35 cellular contexts compared by ENCODE assay signal in the genomic region with DNA sequence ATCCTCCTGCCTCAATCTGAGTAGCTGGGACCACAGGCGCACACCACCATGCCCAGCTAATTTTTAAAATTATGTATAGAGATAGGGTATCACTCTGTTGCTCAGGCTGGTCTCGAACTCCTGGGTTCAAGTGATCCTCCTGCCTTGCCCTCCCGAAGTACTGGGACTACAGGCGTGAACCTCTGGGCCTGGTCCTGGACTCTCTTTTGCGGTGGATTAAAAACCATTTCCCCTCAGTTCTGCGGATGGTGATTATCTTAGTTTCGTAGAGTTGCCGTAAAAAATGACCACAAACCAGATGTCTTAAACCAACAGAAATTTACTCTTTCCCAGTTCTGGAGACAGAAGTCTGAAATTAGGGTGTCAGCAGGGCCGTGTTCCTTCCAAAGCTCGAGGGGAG. TPM values are rescaled to one million over a fixed set of nuclear protein-coding genes. Genes with fewer than 3 reads are reported as not detected.
"Had no signal": no experiment of that assay in that cellular context is flagged by ENCODE, and none has a peak within 500 bp of the region (broad histone marks: within the 10 kb centered on the region; RNA-seq: fewer than 3 reads in every experiment).

No MANE protein-coding gene starts in this region.

- H3K36me3 Mint-ChIP-seq: activated CD8-positive, alpha-beta memory T cell treated with anti-CD3 and anti-CD28 coated beads, Interleukin-2, amount 10 ng/mL, durations not matched to agents 7 days and 5 days; activated naive CD4-positive, alpha-beta T cell treated with anti-CD3 and anti-CD28 coated beads, Interleukin-2, amount 10 ng/mL, durations not matched to agents 7 days and 5 days; activated naive CD4-positive, alpha-beta T cell treated with anti-CD3 and anti-CD28 coated beads, Interleukin-2, amount 50 U/mL, for 24 hours; activated naive CD8-positive, alpha-beta T cell; activated naive CD8-positive, alpha-beta T cell treated with anti-CD3 and anti-CD28 coated beads, Interleukin-2, amount 10 ng/mL, durations not matched to agents 7 days and 5 days had no signal

- H3K9me3 Mint-ChIP-seq: activated CD4-positive, alpha-beta memory T cell treated with anti-CD3 and anti-CD28 coated beads, Interleukin-2, amount 10 ng/mL, durations not matched to agents 7 days and 5 days; activated CD4-positive, alpha-beta T cell treated with anti-CD3 and anti-CD28 coated beads, Interleukin-2, amount 10 ng/mL, durations not matched to agents 7 days and 5 days; activated naive CD4-positive, alpha-beta T cell treated with anti-CD3 and anti-CD28 coated beads, Interleukin-2, amount 10 ng/mL, durations not matched to agents 7 days and 5 days; activated naive CD4-positive, alpha-beta T cell treated with anti-CD3 and anti-CD28 coated beads, Interleukin-2, amount 50 U/mL, for 24 hours; activated naive CD8-positive, alpha-beta T cell treated with anti-CD3 and anti-CD28 coated beads, Interleukin-2, amount 10 ng/mL, durations not matched to agents 7 days and 5 days; activated naive CD8-positive, alpha-beta T cell treated with anti-CD3 and anti-CD28 coated beads, Interleukin-2, amount 50 U/mL, for 24 hours; activated T-cell treated with anti-CD3 and anti-CD28 coated beads, Interleukin-2, amount 50 U/mL, for 24 hours; activated T-helper 2 cell treated with anti-CD3 and anti-CD28 coated beads, Interferon-gamma antibody, Interleukin-2, Interleukin-4, amounts not matched to agents 10 μg/mL and 5 μg/mL and 100 μg/mL, durations not matched to agents 14 hours and 24 hours and 36 hours; central memory CD8-positive, alpha-beta T cell; T-helper 2 cell treated with Interferon-gamma antibody and Interleukin-4, amounts not matched to agents 5 μg/mL and 100 μg/mL, for 36 hours had no signal

- H3K4me1 Mint-ChIP-seq: activated CD4-positive, alpha-beta memory T cell treated with anti-CD3 and anti-CD28 coated beads, Interleukin-2, amount 10 ng/mL, durations not matched to agents 7 days and 5 days; activated CD4-positive, alpha-beta T cell treated with anti-CD3 and anti-CD28 coated beads for 36 hours; activated CD4-positive, alpha-beta T cell treated with anti-CD3 and anti-CD28 coated beads, Interleukin-2, amount 10 ng/mL, durations not matched to agents 7 days and 5 days; activated CD8-positive, alpha-beta memory T cell treated with anti-CD3 and anti-CD28 coated beads, Interleukin-2, amount 10 ng/mL, durations not matched to agents 7 days and 5 days; activated naive CD4-positive, alpha-beta T cell treated with anti-CD3 and anti-CD28 coated beads, Interleukin-2, amount 10 ng/mL, durations not matched to agents 7 days and 5 days; activated naive CD4-positive, alpha-beta T cell treated with anti-CD3 and anti-CD28 coated beads, Interleukin-2, amount 50 U/mL, for 24 hours; activated naive CD8-positive, alpha-beta T cell treated with anti-CD3 and anti-CD28 coated beads, Interleukin-2, amount 50 U/mL, for 24 hours; central memory CD8-positive, alpha-beta T cell; T-helper 17 cell; WTC11 had no signal

- H3K27ac ChIP-seq: ascending aorta, breast epithelium, colonic mucosa, WERI-Rb-1 had no signal

- H3K4me3 ChIP-seq: ascending aorta, breast epithelium, colonic mucosa had no signal

- H3K27me3 Mint-ChIP-seq: activated CD4-positive, alpha-beta memory T cell treated with anti-CD3 and anti-CD28 coated beads, Interleukin-2, amount 10 ng/mL, durations not matched to agents 7 days and 5 days; activated CD4-positive, alpha-beta T cell treated with anti-CD3 and anti-CD28 coated beads for 36 hours; activated naive CD4-positive, alpha-beta T cell treated with anti-CD3 and anti-CD28 coated beads, Interleukin-2, amount 10 ng/mL, durations not matched to agents 7 days and 5 days; activated naive CD4-positive, alpha-beta T cell treated with anti-CD3 and anti-CD28 coated beads, Interleukin-2, amount 50 U/mL, for 24 hours; activated naive CD8-positive, alpha-beta T cell; activated naive CD8-positive, alpha-beta T cell treated with anti-CD3 and anti-CD28 coated beads, Interleukin-2, amount 50 U/mL, for 24 hours; activated T-cell treated with anti-CD3 and anti-CD28 coated beads, Interleukin-2, amount 50 U/mL, for 24 hours; brain had no signal

- H3K27me3 ChIP-seq: ascending aorta, breast epithelium, colonic mucosa had no signal

- H3K36me3 ChIP-seq: ascending aorta, breast epithelium, colonic mucosa had no signal

- H3K9me3 ChIP-seq: ascending aorta, colonic mucosa had no signal

- H3K4me3 Mint-ChIP-seq: activated CD4-positive, alpha-beta memory T cell treated with anti-CD3 and anti-CD28 coated beads, Interleukin-2, amount 10 ng/mL, durations not matched to agents 7 days and 5 days; activated CD4-positive, alpha-beta T cell treated with anti-CD3 and anti-CD28 coated beads for 36 hours; activated CD4-positive, alpha-beta T cell treated with anti-CD3 and anti-CD28 coated beads, Interleukin-2, amount 10 ng/mL, durations not matched to agents 7 days and 5 days; activated CD8-positive, alpha-beta memory T cell treated with anti-CD3 and anti-CD28 coated beads, Interleukin-2, amount 10 ng/mL, durations not matched to agents 7 days and 5 days; activated CD8-positive, alpha-beta T cell treated with anti-CD3 and anti-CD28 coated beads, Interleukin-2, amount 10 ng/mL, durations not matched to agents 7 days and 5 days; activated naive CD4-positive, alpha-beta T cell treated with anti-CD3 and anti-CD28 coated beads, Interleukin-2, amount 10 ng/mL, durations not matched to agents 7 days and 5 days; activated naive CD4-positive, alpha-beta T cell treated with anti-CD3 and anti-CD28 coated beads, Interleukin-2, amount 50 U/mL, for 24 hours; activated naive CD8-positive, alpha-beta T cell; activated naive CD8-positive, alpha-beta T cell treated with anti-CD3 and anti-CD28 coated beads, Interleukin-2, amount 10 ng/mL, durations not matched to agents 7 days and 5 days; activated naive CD8-positive, alpha-beta T cell treated with anti-CD3 and anti-CD28 coated beads, Interleukin-2, amount 50 U/mL, for 24 hours; activated T-cell treated with anti-CD3 and anti-CD28 coated beads, Interleukin-2, amount 50 U/mL, for 24 hours; brain; central memory CD8-positive, alpha-beta T cell; T-helper 17 cell; T-helper 2 cell treated with Interferon-gamma antibody and Interleukin-4, amounts not matched to agents 5 μg/mL and 100 μg/mL, for 36 hours; WTC11 had no signal

- H3K27ac Mint-ChIP-seq: activated CD4-positive, alpha-beta memory T cell treated with anti-CD3 and anti-CD28 coated beads, Interleukin-2, amount 10 ng/mL, durations not matched to agents 7 days and 5 days; activated CD4-positive, alpha-beta T cell treated with anti-CD3 and anti-CD28 coated beads for 36 hours; activated CD4-positive, alpha-beta T cell treated with anti-CD3 and anti-CD28 coated beads, Interleukin-2, amount 10 ng/mL, durations not matched to agents 7 days and 5 days; activated CD8-positive, alpha-beta memory T cell treated with anti-CD3 and anti-CD28 coated beads, Interleukin-2, amount 10 ng/mL, durations not matched to agents 7 days and 5 days; activated CD8-positive, alpha-beta T cell treated with anti-CD3 and anti-CD28 coated beads, Interleukin-2, amount 10 ng/mL, durations not matched to agents 7 days and 5 days; activated naive CD4-positive, alpha-beta T cell treated with anti-CD3 and anti-CD28 coated beads, Interleukin-2, amount 10 ng/mL, durations not matched to agents 7 days and 5 days; activated naive CD4-positive, alpha-beta T cell treated with anti-CD3 and anti-CD28 coated beads, Interleukin-2, amount 50 U/mL, for 24 hours; activated naive CD8-positive, alpha-beta T cell; activated naive CD8-positive, alpha-beta T cell treated with anti-CD3 and anti-CD28 coated beads, Interleukin-2, amount 10 ng/mL, durations not matched to agents 7 days and 5 days; activated naive CD8-positive, alpha-beta T cell treated with anti-CD3 and anti-CD28 coated beads, Interleukin-2, amount 50 U/mL, for 24 hours; activated T-cell treated with anti-CD3 and anti-CD28 coated beads, Interleukin-2, amount 50 U/mL, for 24 hours; activated T-helper 2 cell treated with anti-CD3 and anti-CD28 coated beads, Interferon-gamma antibody, Interleukin-2, Interleukin-4, amounts not matched to agents 10 μg/mL and 5 μg/mL and 100 μg/mL, durations not matched to agents 14 hours and 24 hours and 36 hours; T-helper 17 cell; T-helper 2 cell treated with Interferon-gamma antibody and Interleukin-4, amounts not matched to agents 5 μg/mL and 100 μg/mL, for 36 hours; WTC11 had no signal

- H3K4me1 ChIP-seq: ascending aorta, breast epithelium, colonic mucosa had no signal

- DNase-seq: activated CD4-positive, alpha-beta memory T cell treated with anti-CD3 and anti-CD28 coated beads, Interleukin-2, amount 10 ng/mL, durations not matched to agents 7 days and 5 days; activated CD4-positive, alpha-beta T cell treated with anti-CD3 and anti-CD28 coated beads for 1 hour; activated CD4-positive, alpha-beta T cell treated with anti-CD3 and anti-CD28 coated beads for 36 hours; activated CD4-positive, alpha-beta T cell treated with anti-CD3 and anti-CD28 coated beads for 48 hours; activated CD4-positive, alpha-beta T cell treated with anti-CD3 and anti-CD28 coated beads, Interleukin-2, amount 10 ng/mL, durations not matched to agents 7 days and 5 days; activated CD4-positive, alpha-beta T cell treated with anti-CD3 and anti-CD28 coated beads, Interleukin-2, amount 50 U/mL, for 48 hours; activated CD4-positive, CD25-positive, alpha-beta regulatory T cell; activated CD8-positive, alpha-beta memory T cell treated with anti-CD3 and anti-CD28 coated beads for 24 hours; activated CD8-positive, alpha-beta memory T cell treated with anti-CD3 and anti-CD28 coated beads, Interleukin-2, amount 10 ng/mL, durations not matched to agents 7 days and 5 days; activated CD8-positive, alpha-beta memory T cell treated with anti-CD3 and anti-CD28 coated beads, Interleukin-2, amount 50 U/mL, for 48 hours; activated CD8-positive, alpha-beta T cell treated with anti-CD3 and anti-CD28 coated beads, Interleukin-2, amount 10 ng/mL, durations not matched to agents 7 days and 5 days; activated effector memory CD4-positive, alpha-beta T cell treated with Interleukin-2 at 50 U/mL for 16 hours; activated gamma-delta T cell; activated naive CD4-positive, alpha-beta T cell treated with anti-CD3 and anti-CD28 coated beads, Interleukin-2, amount 10 ng/mL, durations not matched to agents 7 days and 5 days; activated naive CD4-positive, alpha-beta T cell treated with Interleukin-2 at 50 U/mL for 16 hours; activated naive CD8-positive, alpha-beta T cell treated with anti-CD3 and anti-CD28 coated beads, Interleukin-2, amount 10 ng/mL, durations not matched to agents 7 days and 5 days; activated naive CD8-positive, alpha-beta T cell treated with anti-CD3 and anti-CD28 coated beads, Interleukin-2, amount 50 U/mL, for 24 hours; activated T-cell treated with anti-CD3 and anti-CD28 coated beads, Interleukin-2, amount 50 U/mL, for 24 hours; activated T-cell treated with anti-CD3 and anti-CD28 coated beads, Interleukin-2, amount 50 U/mL, for 48 hours; amygdala; anterior cingulate cortex; cerebellar nuclear complex; colonic mucosa; T-helper 17 cell; T-helper 9 cell; WERI-Rb-1 had no signal

RNA-seq across cellular contexts. Expression of a gene that starts 28.8 kb away (rescaled TPM):
- total RNA-seq: activated CD4-positive, alpha-beta T cell treated with anti-CD3 and anti-CD28 coated beads for 36 hours; ascending aorta had no signal
